Comparison of ENCODE assay signal across 23 cellular contexts in genomic region chr17:1216209-1216937, GRCh38. TPM values are rescaled to one million over a fixed set of nuclear protein-coding genes. Genes with fewer than 3 reads are reported as not detected.
A peak's percentile ranks its signal among the peaks of the same experiment; 100 is the strongest.
DNase-seq lines count a peak whose midpoint lies in the region; ATAC-seq, FAIRE-seq and TF ChIP-seq lines count a peak whose summit lies in the region.
"Had no signal": no experiment of that assay in that cellular context is flagged by ENCODE, and none has a peak within 500 bp of the region (broad histone marks: within the 10 kb centered on the region; RNA-seq: fewer than 3 reads in every experiment).

No MANE protein-coding gene starts in this region.

- no peaks in the 10 kb centered on the region for H3K79me2 ChIP-seq in GM23338 (replicated peaks; ENCODE audit: insufficient read depth)

- H3K4me1 ChIP-seq in GM23338 (ENCODE audit: insufficient read depth) (peaks cover 4% of the 10 kb centered on the region; the same call in 1 of the 2 replicates), neuron (ENCODE audit: insufficient read depth, low read length) (peaks cover 11% of the 10 kb centered on the region)
- H3K4me1 ChIP-seq: ascending aorta, gastrocnemius medialis, lower lobe of right lung, testis had no signal

- H3K9me3 Mint-ChIP-seq in GM23338 = no peaks in the 10 kb centered on the region
- H3K9me3 Mint-ChIP-seq: natural killer cell treated with Interleukin-12 subunit alpha and Interleukin-12 subunit beta and Interleukin-15 and Interleukin-18, amount 100 ng/mL, for 72 hours; T-helper 1 cell treated with Interleukin-12 subunit alpha and Interleukin-12 subunit beta and Interleukin-4 antibody, amounts not matched to agents 30 μg/mL and 1 μg/mL, for 36 hours had no signal

- no peaks in the 10 kb centered on the region for H3K36me3 Mint-ChIP-seq in GM23338 (ENCODE audit: low read depth)
- H3K36me3 Mint-ChIP-seq: natural killer cell treated with Interleukin-12 subunit alpha and Interleukin-12 subunit beta and Interleukin-15 and Interleukin-18, amount 100 ng/mL, for 72 hours had no signal

- peak overlapping the region; percentile 86 for H2AFZ ChIP-seq in GM23338
- H2AFZ ChIP-seq in neuron (ENCODE audit: low read depth, low read length) = peak overlapping the region; percentile 26

- H3K4me3 ChIP-seq in GM23338 (no peak overlapping the region), neuron (ENCODE audit: low read length) (no peak overlapping the region)
- H3K4me3 ChIP-seq: ascending aorta, gastrocnemius medialis, lower lobe of right lung, testis had no signal

- peaks cover 7% of the 10 kb centered on the region for H3K27me3 Mint-ChIP-seq in GM23338 (ENCODE audit: insufficient read depth, low read depth, poor library complexity)
- H3K27me3 Mint-ChIP-seq: natural killer cell treated with Interleukin-12 subunit alpha and Interleukin-12 subunit beta and Interleukin-15 and Interleukin-18, amount 100 ng/mL, for 72 hours had no signal

- H3K27ac ChIP-seq in GM23338 (ENCODE audit: low read depth) = no peak overlapping the region
- H3K27ac ChIP-seq: ascending aorta, gastrocnemius medialis, lower lobe of right lung, RWPE1, testis had no signal

- no peak overlapping the region for H3K4me3 Mint-ChIP-seq in GM23338
- H3K4me3 Mint-ChIP-seq: HFFc6; natural killer cell treated with Interleukin-12 subunit alpha and Interleukin-12 subunit beta and Interleukin-15 and Interleukin-18, amount 100 ng/mL, for 72 hours; T-helper 1 cell treated with Interleukin-12 subunit alpha and Interleukin-12 subunit beta and Interleukin-4 antibody, amounts not matched to agents 30 μg/mL and 1 μg/mL, for 36 hours had no signal

- peak; percentile 92 for FAIRE-seq in GM12891 (lab: Jason Lieb, UNC)
- FAIRE-seq: G401.6 had no signal

- peaks cover 7% of the 10 kb centered on the region; the same call in 1 of the 3 replicates for H3K4me1 Mint-ChIP-seq in GM23338

- peak; percentile 55 for ATAC-seq in GM23338
- ATAC-seq in HG02588 (IDR thresholded peaks at IDR 0.05; ENCODE audit: unreplicated experiment) = no peak
- ATAC-seq: gastrocnemius medialis; natural killer cell treated with Interleukin-12 subunit alpha and Interleukin-12 subunit beta and Interleukin-15 and Interleukin-18, amount 100 ng/mL, for 72 hours; sciatic nerve had no signal

- H3K9me3 ChIP-seq in neuron (ENCODE audit: low read length) = no peaks in the 10 kb centered on the region
- H3K9me3 ChIP-seq: ascending aorta, gastrocnemius medialis, lower lobe of right lung, testis had no signal

- no peak overlapping the region for H3K4me2 ChIP-seq in GM23338

- no peak for TF ChIP-seq CTCF in GM23338 (conservative IDR thresholded peaks at IDR 0.05; ENCODE audit: low read depth in 2 of 2)

- H3K27ac Mint-ChIP-seq in GM23338 = no peak overlapping the region
- H3K27ac Mint-ChIP-seq: HFFc6; natural killer cell treated with Interleukin-12 subunit alpha and Interleukin-12 subunit beta and Interleukin-15 and Interleukin-18, amount 100 ng/mL, for 72 hours; T-helper 1 cell treated with Interleukin-12 subunit alpha and Interleukin-12 subunit beta and Interleukin-4 antibody, amounts not matched to agents 30 μg/mL and 1 μg/mL, for 36 hours had no signal

- H3F3A ChIP-seq in GM23338 (replicated peaks; ENCODE audit: low read depth) = no peaks in the 10 kb centered on the region

- peak; percentile 40 for DNase-seq in GM12891 (ENCODE audit: insufficient read length, low spot score)
- no peak for DNase-seq in GM23338 (ENCODE audit: low spot score)
- no peak for DNase-seq in GM19238 (ENCODE audit: insufficient read length, low spot score)
- no peak for DNase-seq in activated gamma-delta T cell treated with Interleukin-2 at 50 U/mL for 16 hours
- no peak for DNase-seq in DMS 273 treated with DMSO at 0.1 percent for 48 hours (lab: John Stamatoyannopoulos, UW)
- DNase-seq: activated CD4-positive, alpha-beta T cell treated with anti-CD3 and anti-CD28 coated beads for 1 hour; Calu3; gastrocnemius medialis; HFFc6; lower lobe of right lung; NCI-H1417 treated with DMSO at 0.1 percent for 48 hours; NCI-H524; stimulated activated CD4-positive, alpha-beta T cell treated with anti-CD3 and anti-CD28 coated beads, Interleukin-2, amount 100 ng/mL, for 48 hours; testis had no signal

- no peaks in the 10 kb centered on the region for H3K36me3 ChIP-seq in GM23338 (ENCODE audit: insufficient read depth)
- H3K36me3 ChIP-seq in neuron (ENCODE audit: insufficient read depth, low read length) = no peaks in the 10 kb centered on the region
- H3K36me3 ChIP-seq: ascending aorta, gastrocnemius medialis, lower lobe of right lung had no signal

- no peaks in the 10 kb centered on the region; the same call in 1 of the 2 replicates for H4K20me1 ChIP-seq in GM23338 (replicated peaks; ENCODE audit: insufficient read depth)

- H3K9me2 ChIP-seq in GM23338 (ENCODE audit: insufficient read depth) = no peaks in the 10 kb centered on the region

- H3K27me3 ChIP-seq in GM23338 (ENCODE audit: insufficient read depth) (0 out of 2 replicates have a peak, but pooled peaks cover 3% of the 10 kb centered on the region), neuron (ENCODE audit: insufficient read depth, low read length) (no peaks in the 10 kb centered on the region)
- H3K27me3 ChIP-seq: ascending aorta, testis had no signal

- TF ChIP-seq POLR2A in GM12891 (IDR thresholded peaks at IDR 0.05; ENCODE audit: low read depth, low read length) (0 out of 2 replicates have a peak, but pooled peaks have one; percentile 29), Raji (IDR thresholded peaks at IDR 0.05; ENCODE audit: insufficient read depth, low read depth, low read length) (peak; percentile 63)

TF ChIP-seq in GM12891, 5 proteins besides CTCF, POLR2A, EP300 and RAD21:
- TF ChIP-seq SPI1 (IDR thresholded peaks at IDR 0.05; ENCODE audit: low read depth, low read length) = 0 out of 2 replicates have a peak, but pooled peaks have one; percentile 14
- peak; percentile 68 for TF ChIP-seq PAX5 (IDR thresholded peaks at IDR 0.05; ENCODE audit: insufficient read depth, low read length, severe bottlenecking)
- TF ChIP-seq TAF1 (IDR thresholded peaks at IDR 0.05; ENCODE audit: low read depth, low read length) = no peak
- TF ChIP-seq POLR2AphosphoS5 (IDR thresholded peaks at IDR 0.05; ENCODE audit: low read depth, low read length) = no peak
- peak; percentile 79; the same call in 1 of the 2 replicates for TF ChIP-seq POU2F2 (IDR thresholded peaks at IDR 0.05; ENCODE audit: low read depth, low read length)

TF ChIP-seq in GM23338, 12 proteins besides CTCF, POLR2A, EP300 and RAD21:
- TF ChIP-seq ZNF114 (CRISPR knock-in tag; IDR thresholded peaks at IDR 0.05) (no peak), STAT1 (IDR thresholded peaks at IDR 0.05; ENCODE audit: unreplicated experiment) (no peak), ETS1 (IDR thresholded peaks at IDR 0.05) (no peak)
TF ChIP-seq in GM23338: peak in this region for 0.

RNA-seq across cellular contexts. Expression of gene ABR, which starts 36.6 kb away (rescaled TPM):
- polyA plus RNA-seq in GM12891 (2012; ENCODE audit: low read depth, missing spikeins) = 40.6 TPM
- total RNA-seq in GM23338 (2014; rRNA removed; shearing (Covaris generic)) = 24.3 and 27.7 TPM in 2 replicates
- 15.0 and 18.5 TPM in 2 replicates for polyA plus RNA-seq in GM23338 (2016; fragmentation: Nextera tagmentation; extraction: Ambion mirVana)

RNA-seq across cellular contexts. Expression of gene BHLHA9, which starts 53.9 kb away (rescaled TPM):
- not detected for polyA plus RNA-seq in GM12891 (2012; ENCODE audit: low read depth, missing spikeins)
- 2.3 TPM in 1 of 2 replicates, not detected in the other for total RNA-seq in GM23338 (2014; rRNA removed; shearing (Covaris generic))
- polyA plus RNA-seq in GM23338 (2016; fragmentation: Nextera tagmentation; extraction: Ambion mirVana) = 0.39 and 1.1 TPM in 2 replicates
- total RNA-seq: ascending aorta; Calu3; gastrocnemius medialis; HFFc6; lower lobe of right lung; natural killer cell treated with Interleukin-12 subunit alpha and Interleukin-12 subunit beta and Interleukin-15 and Interleukin-18, amount 100 ng/mL, for 72 hours; sciatic nerve had no signal
